ENCODE assay signal across 8 cellular contexts in the genomic region with DNA sequence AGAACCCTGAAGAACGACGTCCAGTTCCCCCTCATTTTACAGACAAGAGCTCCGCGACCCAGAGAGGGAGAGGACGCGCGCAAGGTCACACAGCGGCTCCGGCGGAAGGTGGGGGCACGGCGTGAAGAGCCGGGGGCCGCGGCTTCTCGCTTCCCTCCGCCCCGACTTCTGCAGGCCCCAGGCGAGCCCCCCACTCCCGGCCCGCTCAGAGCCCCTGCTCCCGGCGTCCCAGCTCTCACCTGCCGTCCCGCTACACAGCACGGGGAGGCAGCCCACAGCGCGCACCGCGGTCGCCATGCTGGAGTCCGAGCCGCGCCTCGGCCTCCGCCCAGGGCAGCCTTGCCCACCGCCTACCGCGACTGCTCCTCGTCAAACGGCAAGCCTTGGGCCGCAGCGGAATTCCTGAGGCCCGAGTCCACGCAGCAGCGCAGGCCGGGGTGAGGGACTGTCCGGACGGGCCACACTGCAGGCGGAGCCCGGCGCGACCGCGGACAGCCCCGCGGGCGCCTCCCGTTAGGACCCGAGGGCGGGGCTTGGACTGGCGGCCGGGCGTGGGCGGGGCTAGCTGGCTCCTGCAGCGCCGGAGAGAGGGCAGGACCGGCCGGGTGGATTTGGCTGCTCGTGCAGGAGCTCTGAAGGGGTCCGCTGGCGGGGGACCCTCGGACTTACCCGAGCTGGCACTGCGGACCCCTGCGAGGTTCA. TPM values are rescaled to one million over a fixed set of nuclear protein-coding genes. Genes with fewer than 3 reads are reported as not detected.
DNase-seq lines count a peak whose midpoint lies in the region; ATAC-seq and TF ChIP-seq lines count a peak whose summit lies in the region.

Gene MRPS5 (minus strand): TSS at position 314 of the 702 bp plus-strand sequence. CDS start 17 bp downstream, at position 297.

- H3K27ac ChIP-seq in neural cell (ENCODE audit: low read length) (peak within 1 kb of the TSS; percentile 76), stomach (peak within 1 kb of the TSS; percentile 92 to 95 (median 94))

- H3K27me3 ChIP-seq in neural cell (ENCODE audit: insufficient read depth, low read depth, low read length) (no peaks in the 10 kb centered on the region), stomach (no peaks in the 10 kb centered on the region)

- H3K9me3 ChIP-seq in neural cell (ENCODE audit: low read length): no peaks in the 10 kb centered on the region
- no peaks in the 10 kb centered on the region for H3K9me3 ChIP-seq in stomach

- no peaks in the 10 kb centered on the region for H3K9me2 ChIP-seq in neural cell (ENCODE audit: insufficient read depth, low read length)

- intact Hi-C loops in stomach (cut with DNase I; ENCODE audit: low total_unique reads): loop anchor here (10.0 kb wide), 1 partner anchor 93 kb away; no protein-coding TSS in a partner anchor

- peak; percentile 33 for TF ChIP-seq RAD21 in neural cell (conservative IDR thresholded peaks at IDR 0.05)

- DNase-seq in Daoy (ENCODE audit: low read depth): peak; percentile 82
- peak; percentile 71 for DNase-seq in KG1 (lab: John Stamatoyannopoulos, UW)
- peak; percentile 80 for DNase-seq in activated T-helper 9 cell treated with anti-CD3 and anti-CD28 coated beads, Interleukin-2, amount 50 U/mL, for 16 hours (ENCODE audit: low read depth)
- DNase-seq in fibroblast of the aortic adventitia (ENCODE audit: low read depth): peak; percentile 57
- peak; percentile 89 for DNase-seq in stomach

- peak within 1 kb of the TSS; percentile 87 for H3K9ac ChIP-seq in neural cell (ENCODE audit: low read length)

- peaks cover 4% of the 10 kb centered on the region for H3K36me3 ChIP-seq in neural cell (ENCODE audit: insufficient read depth, low read length)
- peaks cover 0 to 13% (median 8%) of the 10 kb centered on the region in 4 donors for H3K36me3 ChIP-seq in stomach

- H3K4me3 ChIP-seq in fibroblast of the aortic adventitia (ENCODE audit: low read depth, low read length) (peak within 1 kb of the TSS; percentile 98), neural cell (ENCODE audit: low read length) (peak within 1 kb of the TSS; percentile 93), stomach (peak within 1 kb of the TSS; percentile 74 to 98 (median 89))

- TF ChIP-seq EP300 in neural cell (conservative IDR thresholded peaks at IDR 0.05; ENCODE audit: poor library complexity, severe bottlenecking) (peak; percentile 53), stomach (IDR thresholded peaks at IDR 0.05) (no peak)

- H2AFZ ChIP-seq in neural cell (ENCODE audit: low read depth, low read length): peak within 1 kb of the TSS; percentile 97

- WGBS in stomach, 5 donors: 0 to 1% (median 0%) methylated on average over 25 to 76 of the region's 76 CpGs

- ATAC-seq in GM21723 (IDR thresholded peaks at IDR 0.05; ENCODE audit: unreplicated experiment): peak; percentile 92

- TF ChIP-seq CTCF in fibroblast of the aortic adventitia (IDR thresholded peaks at IDR 0.05; ENCODE audit: insufficient read depth, low read length) (peak; percentile 22), neural cell (IDR thresholded peaks at IDR 0.05; ENCODE audit: poor library complexity, severe bottlenecking) (peak; percentile 64), stomach (IDR thresholded peaks at IDR 0.05) (no peak)

- H3K79me2 ChIP-seq in neural cell (replicated peaks; ENCODE audit: insufficient read depth, low read length): peaks cover 23% of the 10 kb centered on the region

- peak; percentile 83 for TF ChIP-seq POLR2A in Raji (IDR thresholded peaks at IDR 0.05; ENCODE audit: insufficient read depth, low read depth, low read length)
- no peak for TF ChIP-seq POLR2A in stomach (IDR thresholded peaks at IDR 0.05)

- no peaks in the 10 kb centered on the region for H3F3A ChIP-seq in neural cell (ENCODE audit: insufficient read depth, low read length, poor library complexity, severe bottlenecking)

- peaks cover 18 to 43% (median 37%) of the 10 kb centered on the region in 4 donors for H3K4me1 ChIP-seq in stomach

- peak within 1 kb of the TSS; percentile 85 for H3K4me2 ChIP-seq in neural cell (ENCODE audit: low read length)

- no peaks in the 10 kb centered on the region for H4K20me1 ChIP-seq in neural cell (ENCODE audit: insufficient read depth)

TF ChIP-seq in neural cell, 6 proteins besides CTCF, POLR2A, EP300 and RAD21:
- TF ChIP-seq REST (IDR thresholded peaks at IDR 0.05; ENCODE audit: borderline replicate concordance) (no peak), POLR2AphosphoS5 (IDR thresholded peaks at IDR 0.05) (peak; percentile 72), MXI1 (conservative IDR thresholded peaks at IDR 0.05; ENCODE audit: poor library complexity, severe bottlenecking) (peak; percentile 87), SMC3 (conservative IDR thresholded peaks at IDR 0.05; ENCODE audit: poor library complexity) (peak; percentile 62), EZH2 (IDR thresholded peaks at IDR 0.05; ENCODE audit: borderline replicate concordance, insufficient read depth, low read length, poor library complexity, severe bottlenecking) (no peak), TAF1 (IDR thresholded peaks at IDR 0.05; ENCODE audit: low read depth) (peak; percentile 62)

RNA-seq across cellular contexts. Expression of gene MRPS5, which starts in this region (rescaled TPM):
- total RNA-seq in Daoy (2014; rRNA removed; shearing (Covaris generic)): 65.4 and 92.5 TPM in 2 replicates
- 30.4 and 132 TPM in 2 replicates for total RNA-seq in fibroblast of the aortic adventitia (ENCODE audit: low replicate concordance)
- polyA plus RNA-seq in neural cell: 155 and 167 TPM in 2 replicates
- 51.4 and 65.5 TPM in 2 replicates for polyA minus RNA-seq in neural cell
- 10 to 100 TPM; 28.6 to 75.2 (median 43.7) TPM for total RNA-seq in stomach
- polyA plus RNA-seq in stomach: 10 to 100 TPM; 44.5 to 78.2 (median 49.8) TPM

Comparison
In these comparisons a context has a peak if more than half of its experiments do, and no peak if none do; other contexts are left out.
1. Peak in every context shown above with its lines: DNase-seq, ATAC-seq, H3K4me3 ChIP-seq and H3K27ac ChIP-seq.
2. CTCF ChIP-seq: peak in fibroblast of the aortic adventitia (single experiment) and neural cell (single experiment); none in stomach (0 of 7).